11 cellular contexts compared by ENCODE assay signal in genomic region chr5:177452688-177453638, GRCh38. TPM values are rescaled to one million over a fixed set of nuclear protein-coding genes. Genes with fewer than 3 reads are reported as not detected.
A peak's percentile ranks its signal among the peaks of the same experiment; 100 is the strongest.
DNase-seq lines count a peak whose midpoint lies in the region; ATAC-seq and TF ChIP-seq lines count a peak whose summit lies in the region.
"Had no signal": no experiment of that assay in that cellular context is flagged by ENCODE, and none has a peak within 500 bp of the region (broad histone marks: within the 10 kb centered on the region; RNA-seq: fewer than 3 reads in every experiment).

No MANE protein-coding gene starts in this region.

- peaks cover 15% of the 10 kb centered on the region for H3K36me3 ChIP-seq in BE2C
- peaks cover 0 to 4% of the 10 kb centered on the region in 2 donors for H3K36me3 ChIP-seq in gastroesophageal sphincter
- H3K36me3 ChIP-seq in transverse colon: no peaks in the 10 kb centered on the region
- peaks cover 0 to 6% (median 3%) of the 10 kb centered on the region in 4 donors for H3K36me3 ChIP-seq in stomach

- H3K27me3 ChIP-seq in BE2C (no peaks in the 10 kb centered on the region), gastroesophageal sphincter (peaks cover 53% of the 10 kb centered on the region), transverse colon (peaks cover 17% of the 10 kb centered on the region), stomach (peaks cover 0 to 39% (median 8%) of the 10 kb centered on the region in 3 donors)

- H3K4me1 Mint-ChIP-seq in activated CD8-positive, alpha-beta T cell treated with anti-CD3 and anti-CD28 coated beads, Interleukin-2, amount 10 ng/mL, durations not matched to agents 7 days and 5 days (ENCODE audit: low read depth): peaks cover 38% of the 10 kb centered on the region

- POLR2A ChIA-PET in activated CD8-positive, alpha-beta T cell treated with anti-CD3 and anti-CD28 coated beads, Interleukin-2, amount 10 ng/mL, durations not matched to agents 7 days and 5 days (lab: Charles Lee): interaction anchor here (1.1 to 19.4 kb wide), 5 partner anchors 19 to 63 kb away, joined by 3 to 245 read pairs (median 21); partner anchors contain the start of gene GRK6

- H3K9me3 ChIP-seq in BE2C (no peaks in the 10 kb centered on the region), gastroesophageal sphincter (no peaks in the 10 kb centered on the region), transverse colon (no peaks in the 10 kb centered on the region), stomach (no peaks in the 10 kb centered on the region)

- H3K27ac Mint-ChIP-seq in activated CD8-positive, alpha-beta T cell treated with anti-CD3 and anti-CD28 coated beads, Interleukin-2, amount 10 ng/mL, durations not matched to agents 7 days and 5 days: no peak overlapping the region

- TF ChIP-seq POLR2A in gastroesophageal sphincter (IDR thresholded peaks at IDR 0.05) (no peak), transverse colon (IDR thresholded peaks at IDR 0.05) (no peak), stomach (IDR thresholded peaks at IDR 0.05) (no peak)

- WGBS in gastroesophageal sphincter (ENCODE audit: low coverage in 1 of 2), 2 donors: 90 to 93% methylated on average over 2 to 3 of the region's 17 CpGs
- WGBS in transverse colon (ENCODE audit: low coverage in 1 of 2), 2 donors: 86% methylated on average over 17 of the region's 17 CpGs; no CpG with 5 or more reads in 1 of the 2 donors
- 76 to 86% (median 84%) methylated on average over 13 to 17 of the region's 17 CpGs for WGBS in stomach, 5 donors

- H3K27me3 Mint-ChIP-seq in activated CD8-positive, alpha-beta T cell treated with anti-CD3 and anti-CD28 coated beads, Interleukin-2, amount 10 ng/mL, durations not matched to agents 7 days and 5 days (ENCODE audit: low read depth): peaks cover 9% of the 10 kb centered on the region

- H3K9me3 Mint-ChIP-seq in activated CD8-positive, alpha-beta T cell treated with anti-CD3 and anti-CD28 coated beads, Interleukin-2, amount 10 ng/mL, durations not matched to agents 7 days and 5 days (ENCODE audit: insufficient read depth): no peaks in the 10 kb centered on the region

- CTCF ChIA-PET in activated CD8-positive, alpha-beta T cell treated with anti-CD3 and anti-CD28 coated beads, Interleukin-2, amount 10 ng/mL, durations not matched to agents 7 days and 5 days (lab: Charles Lee): interaction anchor here (0.6 to 8.6 kb wide), 18 partner anchors 8 to 144 kb away, joined by 3 to 337 read pairs (median 5); partner anchors contain the start of genes DDX41, GRK6, PFN3 and PRR7

- in situ Hi-C loops in transverse colon (cut with MboI; ENCODE audit: low pct_ligation_motif_present in 1 of 4, low pct_unique_long_range_greater_than_20kb in 1 of 4, low sequenced_read_pairs in 3 of 4): loop anchor here in 1 of 4 donors (25.0 kb wide), 1 partner anchor 141 kb away; the partner anchor contains the start of genes MXD3, PRELID1 and RAB24

- TF ChIP-seq EP300 in gastroesophageal sphincter (IDR thresholded peaks at IDR 0.05) (no peak), transverse colon (IDR thresholded peaks at IDR 0.05; ENCODE audit: low read depth) (no peak), stomach (IDR thresholded peaks at IDR 0.05) (no peak)

- H3K4me1 ChIP-seq in BE2C: peaks cover 33% of the 10 kb centered on the region
- peaks cover 0 to 50% (median 12%) of the 10 kb centered on the region in 3 donors for H3K4me1 ChIP-seq in gastroesophageal sphincter
- H3K4me1 ChIP-seq in transverse colon: peaks cover 12 to 30% (median 27%) of the 10 kb centered on the region in 4 donors
- H3K4me1 ChIP-seq in stomach: peaks cover 23 to 49% (median 33%) of the 10 kb centered on the region in 4 donors

- DNase-seq in BE2C (peak; percentile 64), ELF-1 (ENCODE audit: low read depth, low spot score) (peak; percentile 74), medulla oblongata (ENCODE audit: extremely low spot score) (peak; percentile 46), GDM1 (lab: John Stamatoyannopoulos, UW) (no peak), transverse colon (no peak), stomach (no peak)
- DNase-seq in activated CD8-positive, alpha-beta T cell treated with anti-CD3 and anti-CD28 coated beads, Interleukin-2, amount 10 ng/mL, durations not matched to agents 7 days and 5 days: no peak
- DNase-seq: activated CD4-positive, alpha-beta T cell treated with anti-CD3 and anti-CD28 coated beads for 4 hours; GF-D8; OCI-M1 had no signal

- H3K4me3 ChIP-seq in BE2C (ENCODE audit: low read depth, low read length) (peak overlapping the region; percentile 73; the same call in 1 of the 2 replicates), gastroesophageal sphincter (no peak overlapping the region), transverse colon (no peak overlapping the region), stomach (no peak overlapping the region)

- TF ChIP-seq CTCF in BE2C (IDR thresholded peaks at IDR 0.05; ENCODE audit: low read depth, low read length) (no peak; the same call in 1 of the 2 replicates), gastroesophageal sphincter (IDR thresholded peaks at IDR 0.05) (no peak), transverse colon (IDR thresholded peaks at IDR 0.05) (no peak), stomach (IDR thresholded peaks at IDR 0.05) (no peak)

- H3K36me3 Mint-ChIP-seq in activated CD8-positive, alpha-beta T cell treated with anti-CD3 and anti-CD28 coated beads, Interleukin-2, amount 10 ng/mL, durations not matched to agents 7 days and 5 days (ENCODE audit: low read depth): peaks cover 9% of the 10 kb centered on the region

- intact Hi-C loops in transverse colon (cut with DNase I; ENCODE audit: low total_unique reads): loop anchor here (5.0 to 10.0 kb wide), 2 partner anchors 66 to 138 kb away; partner anchors contain the start of gene MXD3
- intact Hi-C loops in stomach (cut with DNase I; ENCODE audit: low total_unique reads): no loop called here

- ATAC-seq in activated CD8-positive, alpha-beta T cell treated with anti-CD3 and anti-CD28 coated beads, Interleukin-2, amount 10 ng/mL, durations not matched to agents 7 days and 5 days: no peak
- no peak for ATAC-seq in gastroesophageal sphincter

- no peak overlapping the region for H3K27ac ChIP-seq in gastroesophageal sphincter
- no peak overlapping the region for H3K27ac ChIP-seq in transverse colon
- no peak overlapping the region for H3K27ac ChIP-seq in stomach

- H3K4me3 Mint-ChIP-seq in activated CD8-positive, alpha-beta T cell treated with anti-CD3 and anti-CD28 coated beads, Interleukin-2, amount 10 ng/mL, durations not matched to agents 7 days and 5 days: peak overlapping the region; percentile 78

RNA-seq across cellular contexts. Expression of gene PRR7, which starts 6.3 kb away (rescaled TPM):
- polyA plus RNA-seq in BE2C (2012; ENCODE audit: insufficient read depth, insufficient read length, low read depth): 84.9 TPM
- 10 to 100 TPM in 1 of 2 experiments, 1 to 10 TPM in 1; 9.8 to 11.6 TPM for total RNA-seq in activated CD8-positive, alpha-beta T cell treated with anti-CD3 and anti-CD28 coated beads, Interleukin-2, amount 10 ng/mL, durations not matched to agents 7 days and 5 days
- 1 to 10 TPM in 3 of 4 donors, not detected in 1; 1.6 to 2.7 (median 2.2) TPM for total RNA-seq in gastroesophageal sphincter
- 1 to 10 TPM in 3 of 4 donors, not detected in 1; 2.1 to 5.0 (median 2.5) TPM for total RNA-seq in transverse colon
- under 1 TPM in 1 of 5 donors, not detected in 4; 0.73 TPM for total RNA-seq in stomach
- polyA plus RNA-seq in stomach: 1 to 10 TPM in 2 of 3 donors, under 1 TPM in 1; 0.61 to 3.7 (median 1.5) TPM

RNA-seq across cellular contexts. Expression of gene DBN1, which starts 20.5 kb away (rescaled TPM):
- polyA plus RNA-seq in BE2C (2012; ENCODE audit: insufficient read depth, insufficient read length, low read depth): 454 TPM
- 100 to 1,000 TPM in 1 of 2 experiments, 10 to 100 TPM in 1; 92.9 to 104 TPM for total RNA-seq in activated CD8-positive, alpha-beta T cell treated with anti-CD3 and anti-CD28 coated beads, Interleukin-2, amount 10 ng/mL, durations not matched to agents 7 days and 5 days
- total RNA-seq in gastroesophageal sphincter: 100 to 1,000 TPM in 3 of 4 donors, 10 to 100 TPM in 1; 87.1 to 154 (median 124) TPM
- 100 to 1,000 TPM in 1 of 4 donors, 10 to 100 TPM in 3; 10.1 to 201 (median 17.4) TPM for total RNA-seq in transverse colon
- 10 to 100 TPM; 15.2 to 78.1 (median 53.3) TPM for total RNA-seq in stomach
- 10 to 100 TPM; 14.7 to 31.3 (median 22.7) TPM for polyA plus RNA-seq in stomach

RNA-seq across cellular contexts. Expression of gene GRK6, which starts 26.5 kb away (rescaled TPM):
- 58.6 TPM for polyA plus RNA-seq in BE2C (2012; ENCODE audit: insufficient read depth, insufficient read length, low read depth)
- 100 to 1,000 TPM; 206 to 213 TPM for total RNA-seq in activated CD8-positive, alpha-beta T cell treated with anti-CD3 and anti-CD28 coated beads, Interleukin-2, amount 10 ng/mL, durations not matched to agents 7 days and 5 days
- total RNA-seq in gastroesophageal sphincter (10 to 100 TPM; 20.7 to 42.3 (median 31.5) TPM), transverse colon (10 to 100 TPM; 21.5 to 40.5 (median 36.4) TPM), stomach (10 to 100 TPM in 4 of 5 donors, 1 to 10 TPM in 1; 1.8 to 91.2 (median 19.1) TPM)
- polyA plus RNA-seq in stomach: 10 to 100 TPM; 14.6 to 20.2 (median 16.2) TPM

RNA-seq across cellular contexts. Expression of gene F12, which starts 43.6 kb away (rescaled TPM):
- polyA plus RNA-seq in BE2C (2012; ENCODE audit: insufficient read depth, insufficient read length, low read depth): 68.2 TPM
- total RNA-seq in activated CD8-positive, alpha-beta T cell treated with anti-CD3 and anti-CD28 coated beads, Interleukin-2, amount 10 ng/mL, durations not matched to agents 7 days and 5 days: 1 to 10 TPM; 3.2 to 3.5 TPM
- total RNA-seq in gastroesophageal sphincter: under 1 TPM in 2 of 4 donors, not detected in 2; 0.27 to 0.89 TPM
- 10 to 100 TPM in 1 of 4 donors, 1 to 10 TPM in 3; 2.6 to 20.1 (median 5.6) TPM for total RNA-seq in transverse colon
- total RNA-seq in stomach: 10 to 100 TPM in 2 of 5 donors, not detected in 3; 52.4 to 68.3 TPM
- polyA plus RNA-seq in stomach: 10 to 100 TPM in 1 of 3 donors, under 1 TPM in 1, not detected in 1; 0.50 to 13.6 TPM

RNA-seq across cellular contexts. Expression of gene PDLIM7, which starts 44.4 kb away (rescaled TPM):
- polyA plus RNA-seq in BE2C (2012; ENCODE audit: insufficient read depth, insufficient read length, low read depth): 84.1 TPM
- 10 to 100 TPM; 62.5 to 67.3 TPM for total RNA-seq in activated CD8-positive, alpha-beta T cell treated with anti-CD3 and anti-CD28 coated beads, Interleukin-2, amount 10 ng/mL, durations not matched to agents 7 days and 5 days
- total RNA-seq in gastroesophageal sphincter: 100 to 1,000 TPM; 336 to 863 (median 437) TPM
- 100 to 1,000 TPM in 1 of 4 donors, 10 to 100 TPM in 3; 52.6 to 256 (median 78.6) TPM for total RNA-seq in transverse colon
- 100 to 1,000 TPM in 2 of 5 donors, 10 to 100 TPM in 3; 14.6 to 126 (median 97.0) TPM for total RNA-seq in stomach
- 100 to 1,000 TPM in 1 of 3 donors, 10 to 100 TPM in 2; 43.5 to 142 (median 76.6) TPM for polyA plus RNA-seq in stomach

Comparison
In these comparisons a context has a peak if more than half of its experiments do, and no peak if none do; other contexts are left out.
1. DNase-seq: peak in BE2C (single experiment), ELF-1 (single experiment) and medulla oblongata (single experiment); none in activated CD8-positive, alpha-beta T cell treated with anti-CD3 and anti-CD28 coated beads, Interleukin-2, amount 10 ng/mL, durations not matched to agents 7 days and 5 days (single experiment), GDM1 (single experiment), transverse colon (single experiment) and stomach (single experiment).